In the genomic region with DNA sequence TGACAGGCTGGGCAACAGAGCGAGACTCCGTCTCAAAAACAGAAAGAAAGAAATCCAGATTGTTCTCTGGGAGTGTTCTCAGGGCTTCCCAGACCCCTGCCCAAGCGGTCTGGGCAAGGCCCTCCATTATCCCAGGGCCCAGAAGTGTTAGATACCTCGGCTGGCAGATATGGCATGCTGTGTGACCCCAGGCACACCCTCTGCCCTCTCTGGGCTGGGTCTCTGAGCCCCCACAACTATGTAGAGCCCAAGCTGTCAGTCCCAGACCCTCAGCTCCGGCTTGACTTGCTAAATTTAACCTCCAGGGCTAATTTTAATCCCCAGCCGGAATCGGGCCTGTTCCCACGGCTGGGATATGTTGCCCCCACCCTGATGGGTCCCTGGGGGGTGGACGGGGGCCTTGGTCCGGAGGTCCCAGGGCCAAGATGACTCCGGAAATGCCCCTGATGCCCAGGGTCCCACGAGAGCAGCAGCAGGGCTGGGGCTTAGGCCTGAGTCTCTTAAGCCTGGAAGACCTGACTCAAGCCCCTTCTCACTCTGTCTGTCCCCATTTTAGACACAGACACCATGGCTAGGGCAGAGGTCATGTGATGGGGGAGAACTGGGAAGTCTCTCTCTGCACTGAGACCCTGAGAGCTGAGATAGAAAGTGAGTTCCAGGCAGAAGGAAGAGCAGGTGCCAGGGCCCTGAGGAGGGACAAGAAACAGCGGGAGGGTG, we compare ENCODE assay signal across 17 cellular contexts. TPM values are rescaled to one million over a fixed set of nuclear protein-coding genes. Genes with fewer than 3 reads are reported as not detected.
"Had no signal": no experiment of that assay in that cellular context is flagged by ENCODE, and none has a peak within 500 bp of the region (broad histone marks: within the 10 kb centered on the region; RNA-seq: fewer than 3 reads in every experiment).

No MANE protein-coding gene starts in this region.

- DNase-seq: activated CD4-positive, alpha-beta T cell treated with anti-CD3 and anti-CD28 coated beads, Interleukin-2, amount 50 U/mL, for 48 hours; activated CD4-positive, CD25-positive, alpha-beta regulatory T cell treated with anti-CD3 and anti-CD28 coated beads, Interleukin-2, amount 50 U/mL, for 72 hours; activated CD8-positive, alpha-beta memory T cell treated with anti-CD3 and anti-CD28 coated beads, Interleukin-2, amount 10 ng/mL, durations not matched to agents 7 days and 5 days; activated effector memory CD4-positive, alpha-beta T cell treated with Interleukin-2 at 50 U/mL for 16 hours; activated T-cell treated with anti-CD3 and anti-CD28 coated beads, Interleukin-2, amount 50 U/mL, for 24 hours; amygdala; dermis blood vessel endothelial cell; erythroblast; hypothalamus; kidney glomerular epithelial cell; lower lobe of right lung; small intestine; T-helper 9 cell; thyroid gland had no signal

- H2AFZ ChIP-seq: neural progenitor cell, parathyroid adenoma had no signal

- H3K79me2 ChIP-seq: parathyroid adenoma had no signal

- H3K9ac ChIP-seq: neural progenitor cell, parathyroid adenoma had no signal

- H3K4me2 ChIP-seq: neural progenitor cell had no signal

- H3K36me3 ChIP-seq: neural progenitor cell had no signal

- H3K4me1 ChIP-seq: lower lobe of right lung, neural progenitor cell, parathyroid adenoma, thyroid gland had no signal

- H3K27me3 ChIP-seq: neural progenitor cell, thyroid gland had no signal

- H3K4me3 ChIP-seq: lower lobe of right lung, neural progenitor cell, thyroid gland had no signal

- ATAC-seq: activated CD8-positive, alpha-beta memory T cell treated with anti-CD3 and anti-CD28 coated beads, Interleukin-2, amount 10 ng/mL, durations not matched to agents 7 days and 5 days; lower lobe of right lung had no signal

- H3K9me3 ChIP-seq: lower lobe of right lung, thyroid gland had no signal

- H3K27ac ChIP-seq: lower lobe of right lung, neural progenitor cell, parathyroid adenoma, thyroid gland had no signal

RNA-seq across cellular contexts. Expression of gene MEF2B, which starts 17.2 kb away (rescaled TPM):
- total RNA-seq: myocyte had no signal
